ENCODE assay signal across 34 cellular contexts in the genomic region with DNA sequence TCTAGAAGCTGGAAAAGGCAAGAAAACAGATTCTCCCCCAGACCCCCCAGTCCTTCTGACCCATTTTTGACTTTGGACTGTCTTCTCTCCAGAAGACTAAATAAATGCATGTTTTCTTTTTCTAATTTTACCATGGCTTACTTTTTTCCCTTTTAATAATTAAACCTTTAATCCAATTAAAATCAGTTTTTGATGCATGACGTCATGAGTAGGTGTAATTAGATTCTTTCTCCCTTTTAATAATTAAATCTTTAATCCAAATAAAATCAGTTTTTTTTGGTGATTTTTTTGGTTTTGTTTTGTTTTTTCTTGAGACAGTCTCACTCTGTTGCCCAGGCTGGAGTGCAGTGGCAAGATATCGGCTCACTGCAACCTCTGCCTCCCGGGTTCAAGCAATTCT. TPM values are rescaled to one million over a fixed set of nuclear protein-coding genes. Genes with fewer than 3 reads are reported as not detected.
DNase-seq lines count a peak whose midpoint lies in the region; ATAC-seq, FAIRE-seq and TF ChIP-seq lines count a peak whose summit lies in the region.
"Had no signal": no experiment of that assay in that cellular context is flagged by ENCODE, and none has a peak within 500 bp of the region (broad histone marks: within the 10 kb centered on the region; RNA-seq: fewer than 3 reads in every experiment).

No MANE protein-coding gene starts in this region.

- H3K4me1 ChIP-seq in HepG2 (ENCODE audit: insufficient read depth, low read length) (0 out of 2 replicates have a peak, but pooled peaks cover 11% of the 10 kb centered on the region), right lobe of liver (no peaks in the 10 kb centered on the region), HEK293 (ENCODE audit: control insufficient read depth, insufficient read depth, low read length) (no peaks in the 10 kb centered on the region), GM12878 (ENCODE audit: control insufficient read depth, insufficient read depth, low read length) (peaks cover 13% of the 10 kb centered on the region), K562 (replicated peaks in 1 of 2; ENCODE audit: control insufficient read depth in 2 of 2, insufficient read depth in 2 of 2, low read length in 2 of 2) (peaks cover 0 to 6% of the 10 kb centered on the region in 2 experiments; a peak in 1 of 5 replicates)
- H3K4me1 ChIP-seq: A549, BE2C, BLaER1, Caco-2 had no signal

- no peak overlapping the region for H3K27ac ChIP-seq in HepG2 (ENCODE audit: extremely low read length, insufficient read depth, low read length)
- H3K27ac ChIP-seq in right lobe of liver = no peak overlapping the region
- no peak overlapping the region for H3K27ac ChIP-seq in HEK293 (ENCODE audit: extremely low read depth, low read depth, low read length)
- H3K27ac ChIP-seq in GM12878 (ENCODE audit: control insufficient read depth, insufficient read depth) = no peak overlapping the region
- H3K27ac ChIP-seq in K562 (ENCODE audit: extremely low read depth, low read depth, low read length) = no peak overlapping the region
- H3K27ac ChIP-seq: 22Rv1; A549; BLaER1; BLaER1 treated with 17β-estradiol and CSF1 and Interleukin-3, amounts not matched to agents 10 nM and 100 nM; C4-2B had no signal

- in situ Hi-C loops in HepG2 (cut with HindIII; ENCODE audit: extremely low pct_ligation_motif_present, low pct_unique_long_range_greater_than_20kb) (no loop called here), GM12878 (cut with MboI) (no loop called here), K562 (cut with MboI) (no loop called here)

- SMC1A ChIA-PET in GM12878 (lab: Charles Lee; ENCODE audit: uncharacterized antibody, unreplicated experiment) = no interaction called here

- POLR2A ChIA-PET in HepG2 (lab: Yijun Ruan, JAX) (no interaction called here), HEK293 (lab: Yijun Ruan, JAX) (no interaction called here), GM12878 (lab: Charles Lee) (no interaction called here), K562 (lab: Yijun Ruan, JAX) (interaction anchor here (0.7 kb wide), 1 partner anchor 1255 kb away, joined by 3 read pairs; no protein-coding TSS in a partner anchor)

- H3K27me3 ChIP-seq in HepG2 (ENCODE audit: control insufficient read depth in 1 of 2, insufficient read depth in 2 of 2, low read length in 2 of 2) (peaks cover 2 to 49% of the 10 kb centered on the region in 2 experiments; a peak in 4 of 5 replicates), right lobe of liver (peaks cover 0 to 4% of the 10 kb centered on the region in 2 donors), GM12878 (replicated peaks in 1 of 2; ENCODE audit: control insufficient read depth in 2 of 2, insufficient read depth in 2 of 2, low read length in 1 of 2) (no peaks in the 10 kb centered on the region; a peak in 1 of 4 replicates), K562 (ENCODE audit: control insufficient read depth in 2 of 2, insufficient read depth in 2 of 2, low read length in 2 of 2) (peaks cover 38 to 46% of the 10 kb centered on the region in 2 experiments)

- H3K4me2 ChIP-seq in HepG2 (ENCODE audit: low read depth, low read length) (no peak overlapping the region), GM12878 (ENCODE audit: control insufficient read depth, insufficient read depth) (no peak overlapping the region), K562 (ENCODE audit: insufficient read depth, low read length) (no peak overlapping the region)
- H3K4me2 ChIP-seq: A549; BLaER1; BLaER1 treated with 17β-estradiol and CSF1 and Interleukin-3, amounts not matched to agents 10 nM and 100 nM had no signal

- H3K9ac ChIP-seq in HepG2 (ENCODE audit: insufficient read depth, low read depth, low read length) = no peak overlapping the region
- no peak overlapping the region for H3K9ac ChIP-seq in GM12878 (ENCODE audit: control insufficient read depth, insufficient read depth, low read length)
- H3K9ac ChIP-seq in K562 (ENCODE audit: insufficient read depth in 1 of 2, low read depth in 2 of 2, low read length in 2 of 2) = no peak overlapping the region
- H3K9ac ChIP-seq: BLaER1; BLaER1 treated with 17β-estradiol and CSF1 and Interleukin-3, amounts not matched to agents 10 nM and 100 nM had no signal

- intact Hi-C loops in HepG2 (cut with micrococcal nuclease; ENCODE audit: unreplicated experiment) = no loop called here
- intact Hi-C loops in right lobe of liver (cut with DNase I) = no loop called here
- intact Hi-C loops in GM12878 (cut with micrococcal nuclease; ENCODE audit: unreplicated experiment) = no loop called here
- intact Hi-C loops in K562 (cut with micrococcal nuclease) = no loop called here

- H3K9me1 ChIP-seq in K562 (ENCODE audit: control insufficient read depth, insufficient read depth, low read length) = no peaks in the 10 kb centered on the region

- H3K79me2 ChIP-seq in HepG2 (ENCODE audit: insufficient read depth, low read length) (no peaks in the 10 kb centered on the region), GM12878 (ENCODE audit: control insufficient read depth, insufficient read depth, low read length) (no peaks in the 10 kb centered on the region), K562 (ENCODE audit: control insufficient read depth, insufficient read depth, low read length) (no peaks in the 10 kb centered on the region)

- BruUV-seq in HepG2 (replicated peaks; lab: Mats Ljungman, UMichigan) (no TSS peak), GM12878 (replicated peaks; lab: Mats Ljungman, UMichigan) (no TSS peak), K562 (replicated peaks; lab: Mats Ljungman, UMichigan) (no TSS peak)

- TF ChIP-seq EP300 in HepG2 (IDR thresholded peaks at IDR 0.05; ENCODE audit: low read depth in 2 of 2, low read length in 2 of 2) (no peak), HepG2 (CRISPR knock-in tag; IDR thresholded peaks at IDR 0.05; ENCODE audit: borderline replicate concordance) (no peak), GM12878 (IDR thresholded peaks at IDR 0.05; ENCODE audit: borderline replicate concordance in 1 of 2, control insufficient read depth in 1 of 2, low read depth in 2 of 2, low read length in 2 of 2) (no peak), K562 (IDR thresholded peaks at IDR 0.05; ENCODE audit: low read length) (no peak)

- CTCF ChIA-PET in HepG2 (lab: Yijun Ruan, JAX; ENCODE audit: low intra/inter-chr PET ratio, low total read pairs) = no interaction called here
- CTCF ChIA-PET in HEK293 (lab: Yijun Ruan, JAX) = interaction anchor here (1.7 to 1.8 kb wide), 2 partner anchors 80 to 133 kb away, joined by 4 to 7 read pairs; no protein-coding TSS in a partner anchor
- CTCF ChIA-PET in GM12878 (lab: Yijun Ruan, JAX) = interaction anchor here (0.7 to 2.1 kb wide), 2 partner anchors 15 to 79 kb away, joined by 3 to 6 read pairs; no protein-coding TSS in a partner anchor
- CTCF ChIA-PET in K562 (lab: Yijun Ruan, JAX; ENCODE audit: low intra/inter-chr PET ratio) = no interaction called here

- ATAC-seq in HepG2 (no peak), right lobe of liver (no peak), GM12878 (no peak), K562 (no peak), HG03378 (IDR thresholded peaks at IDR 0.05; ENCODE audit: unreplicated experiment) (no peak)
- ATAC-seq: A549; CD8-positive, alpha-beta T cell had no signal

- no peak overlapping the region for H3K4me3 ChIP-seq in HepG2 (replicated peaks in 1 of 3; ENCODE audit: insufficient read depth in 1 of 3, low read depth in 2 of 3, low read length in 3 of 3)
- no peak overlapping the region for H3K4me3 ChIP-seq in right lobe of liver
- no peak overlapping the region for H3K4me3 ChIP-seq in HEK293 (ENCODE audit: low read depth, low read length)
- no peak overlapping the region for H3K4me3 ChIP-seq in GM12878
- no peak overlapping the region for H3K4me3 ChIP-seq in K562
- H3K4me3 ChIP-seq: A549; BLaER1; BLaER1 treated with 17β-estradiol and CSF1 and Interleukin-3, amounts not matched to agents 10 nM and 100 nM had no signal

- no peak overlapping the region for H2AFZ ChIP-seq in HepG2 (ENCODE audit: low read length)
- H2AFZ ChIP-seq in GM12878 (ENCODE audit: control insufficient read depth, low read depth, low read length) = no peak overlapping the region
- H2AFZ ChIP-seq in K562 (ENCODE audit: low read depth, low read length) = no peak overlapping the region

- no peaks in the 10 kb centered on the region; the same call in 1 of the 2 replicates for H3K9me3 ChIP-seq in HepG2 (ENCODE audit: low read length)
- H3K9me3 ChIP-seq in right lobe of liver = no peaks in the 10 kb centered on the region
- no peaks in the 10 kb centered on the region for H3K9me3 ChIP-seq in HEK293 (ENCODE audit: control insufficient read depth, insufficient read depth, low read depth, low read length)
- H3K9me3 ChIP-seq in GM12878 (replicated peaks; ENCODE audit: control insufficient read depth, insufficient read depth, low read length) = no peaks in the 10 kb centered on the region; the same call in 2 of the 3 replicates
- H3K9me3 ChIP-seq in K562 (replicated peaks; ENCODE audit: control insufficient read depth, insufficient read depth, low read depth, low read length) = no peaks in the 10 kb centered on the region; the same call in 1 of the 2 replicates
- H3K9me3 ChIP-seq: BE2C, BLaER1 had no signal

- WGBS in HepG2 (ENCODE audit: low lambda C conversion rate) = 1% methylated on average over 3 of the region's 3 CpGs
- WGBS in right lobe of liver (ENCODE audit: insufficient coverage, low coverage, low lambda C conversion rate, missing lambda C conversion rate) = 42% methylated on average over 3 of the region's 3 CpGs
- 81% methylated on average over 3 of the region's 3 CpGs for WGBS in GM12878 (ENCODE audit: insufficient coverage, insufficient replicate concordance, low lambda C conversion rate, missing lambda C conversion rate)
- 10% methylated on average over 3 of the region's 3 CpGs for WGBS in K562 (ENCODE audit: insufficient coverage, low coverage, missing lambda C conversion rate)

- no peak for TF ChIP-seq CTCF in HepG2 (CRISPR knock-in tag; IDR thresholded peaks at IDR 0.05)
- no peak for TF ChIP-seq CTCF in right lobe of liver (IDR thresholded peaks at IDR 0.05)
- no peak for TF ChIP-seq CTCF in HEK293 (tag by site-specific recombination; IDR thresholded peaks at IDR 0.05)
- TF ChIP-seq CTCF in GM12878 (IDR thresholded peaks at IDR 0.05 in 2 of 3, conservative IDR thresholded peaks at IDR 0.05 in 1 of 3; ENCODE audit: control insufficient read depth in 2 of 3, extremely low read depth in 1 of 3, insufficient read depth in 1 of 3, low read depth in 3 of 3, low read length in 3 of 3) = no peak
- no peak for TF ChIP-seq CTCF in K562 (IDR thresholded peaks at IDR 0.05 in 2 of 3, conservative IDR thresholded peaks at IDR 0.05 in 1 of 3; ENCODE audit: insufficient read depth in 2 of 3, low read depth in 1 of 3, low read length in 3 of 3)

- TF ChIP-seq RAD21 in HepG2 (CRISPR knock-in tag; IDR thresholded peaks at IDR 0.05) (no peak), GM12878 (IDR thresholded peaks at IDR 0.05; ENCODE audit: insufficient read depth, low read depth, low read length) (no peak), K562 (CRISPR knock-in tag; conservative IDR thresholded peaks at IDR 0.05 in 1 of 2, IDR thresholded peaks at IDR 0.05 in 1 of 2) (no peak)

- H3K36me3 ChIP-seq in HepG2 (replicated peaks in 1 of 2; ENCODE audit: control insufficient read depth in 1 of 2, insufficient read depth in 2 of 2, low read length in 2 of 2) (no peaks in the 10 kb centered on the region), right lobe of liver (no peaks in the 10 kb centered on the region), HEK293 (ENCODE audit: control insufficient read depth in 2 of 2, insufficient read depth in 1 of 2, low read length in 2 of 2) (no peaks in the 10 kb centered on the region), GM12878 (ENCODE audit: control insufficient read depth in 2 of 2, insufficient read depth in 2 of 2, low read length in 1 of 2) (no peaks in the 10 kb centered on the region), K562 (ENCODE audit: control insufficient read depth, insufficient read depth, low read length) (no peaks in the 10 kb centered on the region)
- H3K36me3 ChIP-seq: BE2C; BLaER1; BLaER1 treated with 17β-estradiol and CSF1 and Interleukin-3, amounts not matched to agents 10 nM and 100 nM had no signal

- TF ChIP-seq POLR2A in HepG2 (IDR thresholded peaks at IDR 0.05; ENCODE audit: insufficient read depth in 1 of 2, low read depth in 2 of 2, low read length in 2 of 2) = no peak
- TF ChIP-seq POLR2A in right lobe of liver (IDR thresholded peaks at IDR 0.05) = no peak
- no peak for TF ChIP-seq POLR2A in GM12878 (IDR thresholded peaks at IDR 0.05; ENCODE audit: low read depth, low read length)
- no peak for TF ChIP-seq POLR2A in K562 (conservative IDR thresholded peaks at IDR 0.05)

- RAD21 ChIA-PET in GM12878 (lab: Charles Lee; ENCODE audit: unreplicated experiment) = no interaction called here

- no peak for DNase-seq in HepG2 (ENCODE audit: low spot score)
- DNase-seq in right lobe of liver = no peak
- no peak for DNase-seq in GM12878 (ENCODE audit: low read depth, low spot score)
- no peak for DNase-seq in K562 (ENCODE audit: extremely low read depth in 1 of 4, low spot score in 3 of 4)
- DNase-seq in NCI-H1417 (lab: John Stamatoyannopoulos, UW) = no peak
- no peak for DNase-seq in SW480 (ENCODE audit: low spot score)
- DNase-seq: 8988T; ACHN; AML-193; BE2C; C1 segment of cervical spinal cord; Caco-2; Calu3; CD4-positive, alpha-beta memory T cell; CD4-positive, alpha-beta T cell; CD4-positive, CD25-positive, alpha-beta regulatory T cell; CD8-positive, alpha-beta memory T cell; CD8-positive, alpha-beta T cell; COR-L47; DMS 273 treated with DMSO at 0.1 percent for 48 hours; DMS153; DMS53; DND-41; EL had no signal

- H4K20me1 ChIP-seq in HepG2 (ENCODE audit: insufficient read depth, low read length) = no peaks in the 10 kb centered on the region
- H4K20me1 ChIP-seq in GM12878 (ENCODE audit: control insufficient read depth, insufficient read depth) = no peaks in the 10 kb centered on the region
- no peaks in the 10 kb centered on the region for H4K20me1 ChIP-seq in K562 (replicated peaks; ENCODE audit: control insufficient read depth, insufficient read depth, low read length)
- H4K20me1 ChIP-seq: BLaER1; BLaER1 treated with 17β-estradiol and CSF1 and Interleukin-3, amounts not matched to agents 10 nM and 100 nM had no signal

- FAIRE-seq in HepG2 (lab: Jason Lieb, UNC) = no peak
- no peak for FAIRE-seq in GM12878 (lab: Jason Lieb, UNC)
- FAIRE-seq in K562 (lab: Jason Lieb, UNC) = no peak
- FAIRE-seq: A204.1, A549, D721Med had no signal

RNA-seq across cellular contexts. Expression of a gene that starts 13.2 kb away (rescaled TPM):
- total RNA-seq in HepG2 (2016; rRNA removed; fragmentation: Illumina TruSeq; extraction: Trizol) (28.4 and 37.7 TPM in 2 replicates), right lobe of liver (10 to 100 TPM in 1 of 6 experiments, 1 to 10 TPM in 5; 5.1 to 10.4 (median 8.8) TPM), GM12878 (2014; rRNA removed) (28.9 and 31.8 TPM in 2 replicates), GM12878 (2014; rRNA removed; fragmentation: Illumina TruSeq; extraction: Trizol) (20.8 and 22.5 TPM in 2 replicates), GM12878 (2021) (30.3 and 35.0 TPM in 2 replicates), K562 (2014; rRNA removed) (13.5 and 19.2 TPM in 2 replicates), K562 (2014; rRNA removed; fragmentation: Illumina TruSeq; extraction: Trizol) (11.6 and 11.8 TPM in 2 replicates), K562 (2015; rRNA removed; fragmentation: Illumina TruSeq; extraction: Trizol) (16.9 and 18.5 TPM in 2 replicates), K562 (2021) (17.9 and 19.4 TPM in 2 replicates)
- total RNA-seq in HepG2 (2016; cell fraction: cytosol; rRNA removed; fragmentation: Illumina TruSeq; extraction: Trizol; ENCODE audit: low read depth) = 5.3 and 5.8 TPM in 2 replicates
- total RNA-seq in HepG2 (2016; cell fraction: insoluble cytoplasmic fraction; rRNA removed; fragmentation: Illumina TruSeq; extraction: Trizol) = 27.1 and 29.5 TPM in 2 replicates
- 12.8 and 13.5 TPM in 2 replicates for total RNA-seq in HepG2 (2016; cell fraction: membrane; rRNA removed; fragmentation: Illumina TruSeq; extraction: Trizol)
- total RNA-seq in HepG2 (2016; cell fraction: nucleus; rRNA removed; fragmentation: Illumina TruSeq; extraction: Trizol) = 18.5 and 23.8 TPM in 2 replicates
- polyA plus RNA-seq in HepG2 (2011; rRNA removed) (16.5 and 17.5 TPM in 2 replicates), GM12878 (2011; rRNA removed) (21.6 and 29.6 TPM in 2 replicates), GM12878 (2014; fragmentation: Illumina TruSeq; extraction: Trizol) (38.1 and 39.0 TPM in 2 replicates), GM12878 (2014; fragmentation: Nextera tagmentation; extraction: Ambion mirVana) (1 to 10 TPM; 7.7 to 8.8 TPM), GM12878 (2014; rRNA removed) (29.8 and 30.2 TPM in 2 replicates), GM12878 (2016; fragmentation: Nextera tagmentation; extraction: Ambion mirVana) (10 to 100 TPM; 30.5 to 35.3 TPM), K562 (2011; rRNA removed) (13.3 and 13.8 TPM in 2 replicates), K562 (2014; fragmentation: Illumina TruSeq; extraction: Trizol) (19.9 and 22.8 TPM in 2 replicates), K562 (2014; fragmentation: Nextera tagmentation; extraction: Ambion mirVana) (1 to 10 TPM; 3.9 to 4.3 TPM), K562 (2014; rRNA removed) (12.9 and 17.8 TPM in 2 replicates)
- polyA plus RNA-seq in HepG2 (2011; cell fraction: cytosol; rRNA removed) = 11.8 and 14.3 TPM in 2 replicates
- 22.9 and 23.8 TPM in 2 replicates for polyA plus RNA-seq in HepG2 (2011; cell fraction: nucleus; rRNA removed)
- polyA plus RNA-seq in HepG2 (2012) = 17.3 and 18.5 TPM in 2 replicates
- polyA plus RNA-seq in HepG2 (2016; cell fraction: cytosol; fragmentation: Illumina TruSeq; extraction: Trizol; ENCODE audit: low read depth) = 3.4 and 3.9 TPM in 2 replicates
- polyA plus RNA-seq in HepG2 (2016; cell fraction: insoluble cytoplasmic fraction; fragmentation: Illumina TruSeq; extraction: Trizol; ENCODE audit: low read depth) = 39.8 and 50.1 TPM in 2 replicates
- 9.4 and 9.8 TPM in 2 replicates for polyA plus RNA-seq in HepG2 (2016; cell fraction: membrane; fragmentation: Illumina TruSeq; extraction: Trizol; ENCODE audit: low read depth)
- 57.0 and 60.2 TPM in 2 replicates for polyA plus RNA-seq in HepG2 (2016; cell fraction: nucleus; fragmentation: Illumina TruSeq; extraction: Trizol; ENCODE audit: insufficient read depth, low read depth)
- polyA minus RNA-seq in HepG2 (2011; rRNA and poly(A)+ RNA removed; ENCODE audit: low replicate concordance) = 16.8 and 41.9 TPM in 2 replicates
- 10.9 and 12.0 TPM in 2 replicates for polyA minus RNA-seq in HepG2 (2011; cell fraction: cytosol; rRNA and poly(A)+ RNA removed)
- 17.4 TPM in 2 replicates for polyA minus RNA-seq in HepG2 (2011; cell fraction: nucleus; rRNA and poly(A)+ RNA removed)
- 11.1 and 13.8 TPM in 2 replicates for total RNA-seq in GM12878 (2013; cell fraction: nucleolus; rRNA removed)
- polyA plus RNA-seq in GM12878 (2011; ENCODE audit: low read depth) = 11.7 TPM
- polyA plus RNA-seq in GM12878 (2011; cell fraction: cytosol; rRNA removed) = 22.4 and 24.3 TPM in 2 replicates
- 35.0 and 45.1 TPM in 2 replicates for polyA plus RNA-seq in GM12878 (2011; cell fraction: nucleus; rRNA removed)
- 13.8 and 18.1 TPM in 2 replicates for polyA plus RNA-seq in GM12878 (2012)
- 20.5 and 20.7 TPM in 2 replicates for polyA minus RNA-seq in GM12878 (2011; rRNA and poly(A)+ RNA removed)
- polyA minus RNA-seq in GM12878 (2011; cell fraction: cytosol; rRNA and poly(A)+ RNA removed) = 10.7 and 11.1 TPM in 2 replicates
- 7.6 and 13.9 TPM in 2 replicates for polyA minus RNA-seq in GM12878 (2011; cell fraction: nucleus; rRNA and poly(A)+ RNA removed)
- 10.4 and 11.2 TPM in 2 replicates for total RNA-seq in K562 (2011; cell fraction: chromatin; rRNA removed; ENCODE audit: low replicate concordance)
- total RNA-seq in K562 (2011; cell fraction: nucleolus; rRNA removed) = 6.0 and 6.8 TPM in 2 replicates
- 5.9 and 7.0 TPM in 2 replicates for total RNA-seq in K562 (2011; cell fraction: nucleoplasm; rRNA removed)
- 12.9 and 16.1 TPM in 2 replicates for polyA plus RNA-seq in K562 (2011; cell fraction: cytosol; rRNA removed)
- polyA plus RNA-seq in K562 (2011; cell fraction: nucleus; rRNA removed) = 14.1 and 16.8 TPM in 2 replicates
- polyA plus RNA-seq in K562 (2012) = 16.3 and 19.4 TPM in 2 replicates
- polyA minus RNA-seq in K562 (2011; rRNA and poly(A)+ RNA removed) = 11.2 and 15.3 TPM in 2 replicates
- polyA minus RNA-seq in K562 (2011; cell fraction: cytosol; rRNA and poly(A)+ RNA removed) = 8.0 and 9.6 TPM in 2 replicates
- polyA minus RNA-seq in K562 (2011; cell fraction: nucleus; rRNA and poly(A)+ RNA removed) = 4.3 and 6.8 TPM in 2 replicates

RNA-seq across cellular contexts. Expression of a gene that starts 15.2 kb away (rescaled TPM):
- total RNA-seq in HepG2 (2016; rRNA removed; fragmentation: Illumina TruSeq; extraction: Trizol) (2.2 and 4.6 TPM in 2 replicates), right lobe of liver (10 to 100 TPM in 2 of 6 experiments, 1 to 10 TPM in 4; 8.8 to 11.7 (median 9.4) TPM), GM12878 (2014; rRNA removed) (116 and 120 TPM in 2 replicates), GM12878 (2014; rRNA removed; fragmentation: Illumina TruSeq; extraction: Trizol) (75.6 and 77.7 TPM in 2 replicates), GM12878 (2021) (99.0 and 103 TPM in 2 replicates), K562 (2014; rRNA removed) (1.5 and 1.6 TPM in 2 replicates), K562 (2014; rRNA removed; fragmentation: Illumina TruSeq; extraction: Trizol) (1.1 and 1.3 TPM in 2 replicates), K562 (2015; rRNA removed; fragmentation: Illumina TruSeq; extraction: Trizol) (0.64 and 0.76 TPM in 2 replicates), K562 (2021) (2.0 and 2.1 TPM in 2 replicates)
- 1.6 and 2.0 TPM in 2 replicates for total RNA-seq in HepG2 (2016; cell fraction: cytosol; rRNA removed; fragmentation: Illumina TruSeq; extraction: Trizol; ENCODE audit: low read depth)
- 2.5 and 4.5 TPM in 2 replicates for total RNA-seq in HepG2 (2016; cell fraction: insoluble cytoplasmic fraction; rRNA removed; fragmentation: Illumina TruSeq; extraction: Trizol)
- total RNA-seq in HepG2 (2016; cell fraction: membrane; rRNA removed; fragmentation: Illumina TruSeq; extraction: Trizol) = 2.7 and 3.4 TPM in 2 replicates
- total RNA-seq in HepG2 (2016; cell fraction: nucleus; rRNA removed; fragmentation: Illumina TruSeq; extraction: Trizol) = 4.5 and 5.3 TPM in 2 replicates
- polyA plus RNA-seq in HepG2 (2011; rRNA removed) (13.4 TPM in 2 replicates), GM12878 (2011; rRNA removed) (137 and 193 TPM in 2 replicates), GM12878 (2014; fragmentation: Illumina TruSeq; extraction: Trizol) (105 and 110 TPM in 2 replicates), GM12878 (2014; fragmentation: Nextera tagmentation; extraction: Ambion mirVana) (10 to 100 TPM; 40.8 to 71.7 TPM), GM12878 (2014; rRNA removed) (145 and 166 TPM in 2 replicates), GM12878 (2016; fragmentation: Nextera tagmentation; extraction: Ambion mirVana) (10 to 100 TPM; 75.4 to 80.1 TPM), K562 (2011; rRNA removed) (2.2 and 3.7 TPM in 2 replicates), K562 (2014; fragmentation: Illumina TruSeq; extraction: Trizol) (1.9 TPM in 2 replicates), K562 (2014; fragmentation: Nextera tagmentation; extraction: Ambion mirVana) (1 to 10 TPM; 1.0 to 1.6 TPM), K562 (2014; rRNA removed) (2.3 and 2.9 TPM in 2 replicates)
- polyA plus RNA-seq in HepG2 (2011; cell fraction: cytosol; rRNA removed) = 10.3 and 14.5 TPM in 2 replicates
- polyA plus RNA-seq in HepG2 (2011; cell fraction: nucleus; rRNA removed) = 11.5 and 13.3 TPM in 2 replicates
- 5.5 and 6.2 TPM in 2 replicates for polyA plus RNA-seq in HepG2 (2012)
- polyA plus RNA-seq in HepG2 (2016; cell fraction: cytosol; fragmentation: Illumina TruSeq; extraction: Trizol; ENCODE audit: low read depth) = 1.8 and 2.2 TPM in 2 replicates
- 2.2 and 2.6 TPM in 2 replicates for polyA plus RNA-seq in HepG2 (2016; cell fraction: insoluble cytoplasmic fraction; fragmentation: Illumina TruSeq; extraction: Trizol; ENCODE audit: low read depth)
- 1.6 and 2.6 TPM in 2 replicates for polyA plus RNA-seq in HepG2 (2016; cell fraction: membrane; fragmentation: Illumina TruSeq; extraction: Trizol; ENCODE audit: low read depth)
- 7.9 and 9.2 TPM in 2 replicates for polyA plus RNA-seq in HepG2 (2016; cell fraction: nucleus; fragmentation: Illumina TruSeq; extraction: Trizol; ENCODE audit: insufficient read depth, low read depth)
- 0.70 and 6.5 TPM in 2 replicates for polyA minus RNA-seq in HepG2 (2011; rRNA and poly(A)+ RNA removed; ENCODE audit: low replicate concordance)
- polyA minus RNA-seq in HepG2 (2011; cell fraction: cytosol; rRNA and poly(A)+ RNA removed) = 3.3 and 4.0 TPM in 2 replicates
- 4.8 and 5.8 TPM in 2 replicates for polyA minus RNA-seq in HepG2 (2011; cell fraction: nucleus; rRNA and poly(A)+ RNA removed)
- total RNA-seq in GM12878 (2013; cell fraction: nucleolus; rRNA removed) = 203 and 210 TPM in 2 replicates
- polyA plus RNA-seq in GM12878 (2011; ENCODE audit: low read depth) = 76.0 TPM
- polyA plus RNA-seq in GM12878 (2011; cell fraction: cytosol; rRNA removed) = 173 and 269 TPM in 2 replicates
- polyA plus RNA-seq in GM12878 (2011; cell fraction: nucleus; rRNA removed) = 225 and 280 TPM in 2 replicates
- polyA plus RNA-seq in GM12878 (2012) = 109 and 140 TPM in 2 replicates
- 133 and 196 TPM in 2 replicates for polyA minus RNA-seq in GM12878 (2011; rRNA and poly(A)+ RNA removed)
- 45.2 and 54.9 TPM in 2 replicates for polyA minus RNA-seq in GM12878 (2011; cell fraction: cytosol; rRNA and poly(A)+ RNA removed)
- 53.3 and 65.2 TPM in 2 replicates for polyA minus RNA-seq in GM12878 (2011; cell fraction: nucleus; rRNA and poly(A)+ RNA removed)
- 2.4 and 5.1 TPM in 2 replicates for total RNA-seq in K562 (2011; cell fraction: chromatin; rRNA removed; ENCODE audit: low replicate concordance)
- 2.4 and 4.5 TPM in 2 replicates for total RNA-seq in K562 (2011; cell fraction: nucleolus; rRNA removed)
- 5.8 and 6.6 TPM in 2 replicates for total RNA-seq in K562 (2011; cell fraction: nucleoplasm; rRNA removed)
- polyA plus RNA-seq in K562 (2011; cell fraction: cytosol; rRNA removed) = 2.5 and 4.8 TPM in 2 replicates
- 3.0 and 4.6 TPM in 2 replicates for polyA plus RNA-seq in K562 (2011; cell fraction: nucleus; rRNA removed)
- polyA plus RNA-seq in K562 (2012) = 1.7 and 4.9 TPM in 2 replicates
- 0.75 and 1.5 TPM in 2 replicates for polyA minus RNA-seq in K562 (2011; rRNA and poly(A)+ RNA removed)
- polyA minus RNA-seq in K562 (2011; cell fraction: cytosol; rRNA and poly(A)+ RNA removed) = 0.67 and 1.5 TPM in 2 replicates
- polyA minus RNA-seq in K562 (2011; cell fraction: nucleus; rRNA and poly(A)+ RNA removed) = 0.89 and 2.4 TPM in 2 replicates
- total RNA-seq: A172, Caco-2 had no signal

Comparison
In these comparisons a context has a peak if more than half of its experiments do, and no peak if none do; other contexts are left out.
1. RNA of a gene that starts 15.2 kb away (total RNA-seq): 75.6 to 210 TPM in GM12878; 8.8 to 11.7 TPM in right lobe of liver, 1.6 to 5.3 TPM in HepG2 and 0.64 to 6.6 TPM in K562; every median in the first group is over 4 times any median in the second.
2. CTCF ChIA-PET loops: an anchor here in HEK293 (1.7 to 1.8 kb wide) and GM12878 (0.7 to 2.1 kb wide); none called in HepG2 and K562.